ENCODE assay signal across 10 cellular contexts in the genomic region with DNA sequence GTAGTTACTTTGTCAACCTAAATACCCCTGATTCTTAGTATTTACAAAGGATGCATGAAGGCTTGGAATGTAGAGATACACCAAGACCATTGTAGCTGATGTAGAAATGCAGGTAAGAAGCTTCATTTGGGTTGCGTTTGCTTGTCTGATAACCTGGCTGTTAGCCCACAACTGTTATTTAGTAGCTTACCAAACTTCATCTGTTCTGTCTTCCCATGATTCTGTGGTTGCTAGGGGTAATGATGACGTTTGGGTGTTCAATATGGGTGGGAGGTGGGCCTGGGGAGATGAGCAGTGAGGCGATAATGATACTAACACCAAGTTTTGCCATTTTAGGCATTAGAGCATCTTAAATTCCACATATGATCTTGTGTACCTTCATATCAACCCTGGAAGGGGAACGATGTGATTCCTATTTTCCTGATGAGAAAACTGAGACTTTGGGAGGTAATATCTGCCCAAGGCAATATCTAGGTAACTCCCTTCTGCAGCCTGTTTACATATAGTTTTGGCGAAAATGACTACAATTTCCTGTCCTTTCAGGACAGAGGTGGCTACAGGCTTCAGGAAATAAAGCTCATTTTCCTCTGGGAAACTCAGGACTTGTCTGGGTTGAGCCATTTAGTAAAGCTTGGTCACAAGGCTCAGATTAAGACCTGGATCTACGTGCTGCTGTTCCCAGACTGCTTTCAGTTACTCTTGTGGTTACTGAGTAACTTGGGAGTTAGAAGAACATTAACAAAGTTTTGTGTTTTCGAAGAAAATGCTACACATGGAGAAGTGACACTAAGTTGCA. TPM values are rescaled to one million over a fixed set of nuclear protein-coding genes. Genes with fewer than 3 reads are reported as not detected.
DNase-seq lines count a peak whose midpoint lies in the region; ATAC-seq, FAIRE-seq and TF ChIP-seq lines count a peak whose summit lies in the region.
"Had no signal": no experiment of that assay in that cellular context is flagged by ENCODE, and none has a peak within 500 bp of the region (broad histone marks: within the 10 kb centered on the region; RNA-seq: fewer than 3 reads in every experiment).

No MANE protein-coding gene starts in this region.

- peaks cover 6 to 99% (median 89%) of the 10 kb centered on the region in 9 donors for H3K4me1 ChIP-seq in heart right ventricle
- peaks cover 76% of the 10 kb centered on the region for H3K4me1 ChIP-seq in upper lobe of right lung
- H3K4me1 ChIP-seq in foreskin keratinocyte: no peaks in the 10 kb centered on the region

- WGBS in heart right ventricle, 2 donors: 51 to 55% methylated on average over 7 of the region's 7 CpGs

- in situ Hi-C loops in SK-MEL-5 (cut with HindIII; ENCODE audit: low pct_unique_long_range_greater_than_20kb, low sequenced_read_pairs): no loop called here

- DNase-seq in heart right ventricle (no peak), Right ventricle myocardium inferior (ENCODE audit: missing footprints) (no peak), SK-MEL-5 (ENCODE audit: low read depth, low spot score) (peak; percentile 36), upper lobe of right lung (no peak), foreskin keratinocyte (no peak)
- DNase-seq: activated CD4-positive, alpha-beta T cell treated with anti-CD3 and anti-CD28 coated beads, Interleukin-2, amount 50 U/mL, for 48 hours; NCI-H2227 treated with DMSO at 0.1 percent for 48 hours had no signal

- peak overlapping the region in 6 of 10 donors; percentile 1 to 45 (median 32) for H3K27ac ChIP-seq in heart right ventricle
- peak overlapping the region; percentile 5 for H3K27ac ChIP-seq in upper lobe of right lung
- no peak overlapping the region for H3K27ac ChIP-seq in foreskin keratinocyte

- H3K36me3 ChIP-seq in heart right ventricle (peaks cover 0 to 16% (median 0%) of the 10 kb centered on the region in 9 donors), upper lobe of right lung (no peaks in the 10 kb centered on the region)

- H3K27me3 ChIP-seq in heart right ventricle (no peaks in the 10 kb centered on the region), upper lobe of right lung (no peaks in the 10 kb centered on the region), foreskin keratinocyte (no peaks in the 10 kb centered on the region)

- TF ChIP-seq CTCF in heart right ventricle (IDR thresholded peaks at IDR 0.05) (no peak), upper lobe of right lung (IDR thresholded peaks at IDR 0.05) (no peak), foreskin keratinocyte (conservative IDR thresholded peaks at IDR 0.05) (no peak)

- intact Hi-C loops in heart right ventricle (cut with DNase I): no loop called here
- intact Hi-C loops in Right ventricle myocardium inferior (cut with DNase I): no loop called here
- intact Hi-C loops in upper lobe of right lung (cut with DNase I): no loop called here

- ATAC-seq in heart right ventricle (peak in 4 of 8 donors; percentile 12 to 56 (median 30)), Right ventricle myocardium inferior (no peak), upper lobe of right lung (peak; percentile 70), HG03565 (IDR thresholded peaks at IDR 0.05; ENCODE audit: unreplicated experiment) (no peak), foreskin keratinocyte (no peak), GM19455 (IDR thresholded peaks at IDR 0.05; ENCODE audit: unreplicated experiment) (no peak)

- no peaks in the 10 kb centered on the region for H3K9me3 ChIP-seq in heart right ventricle
- H3K9me3 ChIP-seq in upper lobe of right lung: no peaks in the 10 kb centered on the region

- no peak overlapping the region for H3K4me3 ChIP-seq in heart right ventricle
- no peak overlapping the region for H3K4me3 ChIP-seq in upper lobe of right lung

- FAIRE-seq in islet of Langerhans (lab: Jason Lieb, UNC): peak; percentile 60

RNA-seq across cellular contexts. Expression of gene FNDC3B, which starts 26.8 kb away (rescaled TPM):
- total RNA-seq in heart right ventricle (100 to 1,000 TPM in 2 of 10 donors, 10 to 100 TPM in 8; 65.6 to 118 (median 89.0) TPM), Right ventricle myocardium inferior (57.8 TPM), upper lobe of right lung (160 TPM), foreskin keratinocyte (47.4 and 52.3 TPM in 2 replicates)
- polyA plus RNA-seq in heart right ventricle (10 to 100 TPM in 1 of 2 donors, 1 to 10 TPM in 1; 9.7 to 17.1 TPM), foreskin keratinocyte (11.1 and 11.9 TPM in 2 replicates)
- total RNA-seq in SK-MEL-5 (2014; rRNA removed; shearing (Covaris generic)): 34.4 TPM in 2 replicates
- 15.3 and 20.5 TPM in 2 replicates for polyA plus RNA-seq in SK-MEL-5 (2015; cell fraction: cytosol; rRNA removed)
- 15.7 and 19.6 TPM in 2 replicates for polyA plus RNA-seq in SK-MEL-5 (2015; cell fraction: nucleus; rRNA removed)
